ENCODE assay signal across 8 cellular contexts in the genomic region with DNA sequence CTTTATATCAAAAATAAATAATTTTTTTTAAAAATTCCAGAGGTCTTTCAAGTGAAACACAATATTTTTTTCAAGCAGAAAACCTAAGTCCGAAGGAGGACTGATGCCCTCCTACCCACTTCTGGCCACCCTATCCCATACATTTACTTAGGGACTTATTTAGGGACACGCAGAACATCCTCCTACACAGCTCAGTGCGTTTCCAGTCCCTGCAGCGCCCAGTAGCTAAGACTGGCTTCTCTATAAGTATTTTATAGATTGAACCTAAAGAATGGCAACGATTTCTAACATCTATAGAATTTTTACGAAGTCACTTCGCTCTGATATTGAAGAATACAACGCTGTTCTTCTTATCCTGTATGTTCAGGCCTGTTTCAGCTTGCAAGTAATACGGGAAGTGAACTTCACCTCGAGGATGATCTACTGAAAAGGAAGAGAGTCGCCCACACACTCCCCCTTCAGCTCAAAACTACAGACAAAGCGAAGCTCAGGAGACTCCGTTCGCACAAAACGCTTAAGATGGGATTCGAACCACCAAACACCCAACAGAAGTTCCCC. TPM values are rescaled to one million over a fixed set of nuclear protein-coding genes. Genes with fewer than 3 reads are reported as not detected.
A peak's percentile ranks its signal among the peaks of the same experiment; 100 is the strongest.
DNase-seq lines count a peak whose midpoint lies in the region; ATAC-seq and TF ChIP-seq lines count a peak whose summit lies in the region.

No MANE protein-coding gene starts in this region.

- ATAC-seq in right cardiac atrium (no peak), GM21576 (IDR thresholded peaks at IDR 0.05; ENCODE audit: unreplicated experiment) (no peak)

- H3K9ac ChIP-seq in SU-DHL-6 (ENCODE audit: low read length) = peak overlapping the region; percentile 95

- H4K20me1 ChIP-seq in SU-DHL-6 (ENCODE audit: low read depth, low read length) = no peaks in the 10 kb centered on the region

- DNase-seq in NCI-H748 (lab: John Stamatoyannopoulos, UW; ENCODE audit: unreplicated experiment) = peak; percentile 30
- no peak for DNase-seq in NCI-H748 treated with DMSO at 0.1 percent for 48 hours (lab: John Stamatoyannopoulos, UW)
- no peak for DNase-seq in right cardiac atrium
- peak; percentile 30 for DNase-seq in stimulated activated CD8-positive, alpha-beta memory T cell treated with anti-CD3 and anti-CD28 coated beads, Interleukin-4, amount 100 ng/mL, for 48 hours
- no peak for DNase-seq in H4 (ENCODE audit: low spot score)
- no peak for DNase-seq in NCI-H524 (lab: John Stamatoyannopoulos, UW)

- TF ChIP-seq CTCF in SU-DHL-6 (IDR thresholded peaks at IDR 0.05; ENCODE audit: insufficient read depth, low read length, poor library complexity, severe bottlenecking) = no peak

- H3K36me3 ChIP-seq in SU-DHL-6 (ENCODE audit: low read length) = no peaks in the 10 kb centered on the region

- H3K27me3 ChIP-seq in SU-DHL-6 (ENCODE audit: low read length) (no peaks in the 10 kb centered on the region), right cardiac atrium (ENCODE audit: control insufficient read depth, insufficient read depth) (no peaks in the 10 kb centered on the region)

- intact Hi-C loops in right cardiac atrium (cut with DNase I) = no loop called here

- no peaks in the 10 kb centered on the region for H3K9me2 ChIP-seq in SU-DHL-6 (replicated peaks; ENCODE audit: insufficient read depth, low read length)

- peak overlapping the region; percentile 83 for H2AFZ ChIP-seq in SU-DHL-6 (ENCODE audit: low read depth, low read length, severe bottlenecking)

- peaks cover 5% of the 10 kb centered on the region for H3K4me1 ChIP-seq in right cardiac atrium (ENCODE audit: control insufficient read depth, insufficient read depth, low read length)

- WGBS in right cardiac atrium = 8% methylated on average over 16 of the region's 16 CpGs

- peak overlapping the region; percentile 94 for H3K4me2 ChIP-seq in SU-DHL-6 (ENCODE audit: low read depth, low read length, poor library complexity, severe bottlenecking)

- peak overlapping the region; percentile 87 for H3K4me3 ChIP-seq in SU-DHL-6 (ENCODE audit: insufficient read depth, low read length, poor library complexity, severe bottlenecking)
- H3K4me3 ChIP-seq in right cardiac atrium (ENCODE audit: low read length) = peak overlapping the region; percentile 59

- peaks cover 50% of the 10 kb centered on the region for H3K79me2 ChIP-seq in SU-DHL-6 (ENCODE audit: insufficient read depth, low read length)

- H3K27ac ChIP-seq in SU-DHL-6 (ENCODE audit: low read depth, low read length) (peak overlapping the region; percentile 85), right cardiac atrium (ENCODE audit: low read length) (no peak overlapping the region)

- H3K9me3 ChIP-seq in SU-DHL-6 (ENCODE audit: insufficient read depth, low read length) = no peaks in the 10 kb centered on the region
- no peaks in the 10 kb centered on the region for H3K9me3 ChIP-seq in right cardiac atrium (ENCODE audit: control insufficient read depth, low read length)

- H3F3A ChIP-seq in SU-DHL-6 (ENCODE audit: insufficient read depth) = peaks cover 7% of the 10 kb centered on the region; the same call in 1 of the 2 replicates

RNA-seq across cellular contexts. Expression of a gene that starts 0.3 kb away (rescaled TPM):
- total RNA-seq in right cardiac atrium = 10 to 100 TPM in 1 of 4 donors, 1 to 10 TPM in 3; 2.3 to 12.6 (median 4.5) TPM
- polyA plus RNA-seq in right cardiac atrium = 4.1 TPM
- 22.9 and 24.8 TPM in 2 replicates for total RNA-seq in H4 (2014; rRNA removed; shearing (Covaris generic))

RNA-seq across cellular contexts. Expression of a gene that starts 0.6 kb away (rescaled TPM):
- total RNA-seq in right cardiac atrium = 10 to 100 TPM in 1 of 4 donors, 1 to 10 TPM in 3; 7.5 to 11.0 (median 9.0) TPM
- polyA plus RNA-seq in right cardiac atrium = 16.3 TPM
- 17.6 and 22.4 TPM in 2 replicates for total RNA-seq in H4 (2014; rRNA removed; shearing (Covaris generic))

RNA-seq across cellular contexts. Expression of a gene that starts 31.2 kb away (rescaled TPM):
- 10 to 100 TPM; 13.1 to 14.0 (median 13.4) TPM for total RNA-seq in right cardiac atrium
- polyA plus RNA-seq in right cardiac atrium = 6.6 TPM
- 16.0 and 17.2 TPM in 2 replicates for total RNA-seq in H4 (2014; rRNA removed; shearing (Covaris generic))

RNA-seq across cellular contexts. Expression of a gene that starts 59.1 kb away (rescaled TPM):
- 100 to 1,000 TPM in 1 of 4 donors, 10 to 100 TPM in 3; 53.0 to 140 (median 84.0) TPM for total RNA-seq in right cardiac atrium
- polyA plus RNA-seq in right cardiac atrium = 53.1 TPM
- total RNA-seq in H4 (2014; rRNA removed; shearing (Covaris generic)) = 122 and 124 TPM in 2 replicates

Comparison
In these comparisons a context has a peak if more than half of its experiments do, and no peak if none do; other contexts are left out.
1. DNase-seq: peak in NCI-H748 (single experiment) and stimulated activated CD8-positive, alpha-beta memory T cell treated with anti-CD3 and anti-CD28 coated beads, Interleukin-4, amount 100 ng/mL, for 48 hours (single experiment); none in NCI-H748 treated with DMSO at 0.1 percent for 48 hours (single experiment), right cardiac atrium (0 of 3), H4 (single experiment) and NCI-H524 (0 of 2).